ENCODE assay signal across 23 cellular contexts in the genomic region with DNA sequence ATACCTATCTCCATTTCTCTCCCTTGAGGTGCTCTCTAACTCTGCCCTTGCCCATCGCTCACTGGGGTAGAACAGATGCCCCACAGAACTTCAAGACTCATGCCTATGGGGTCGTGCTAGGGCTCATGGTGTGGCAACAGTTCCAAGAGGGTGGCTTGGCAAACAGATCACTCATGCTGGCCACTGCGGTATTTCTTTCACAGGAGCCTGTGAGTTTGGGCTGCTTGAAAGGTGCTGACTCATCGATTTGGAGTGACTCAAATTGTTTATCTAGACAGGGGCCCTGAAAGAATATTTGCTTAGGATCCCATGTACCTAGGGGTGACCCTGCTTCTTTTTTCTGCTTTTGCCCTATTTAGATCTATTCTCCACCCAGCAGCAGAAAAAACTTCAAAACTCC.
DNase-seq lines count a peak whose midpoint lies in the region; ATAC-seq, FAIRE-seq and TF ChIP-seq lines count a peak whose summit lies in the region.
"Had no signal": no experiment of that assay in that cellular context is flagged by ENCODE, and none has a peak within 500 bp of the region (broad histone marks: within the 10 kb centered on the region; RNA-seq: fewer than 3 reads in every experiment).

No MANE protein-coding gene starts in this region.

- intact Hi-C loops in mammary epithelial cell (cut with micrococcal nuclease): no loop called here

- WGBS in mammary epithelial cell (ENCODE audit: low coverage, missing lambda C conversion rate): 80% methylated on average over 1 of the region's 4 CpGs

- H3K4me1 ChIP-seq in mammary epithelial cell (ENCODE audit: insufficient read depth, low read length): no peaks in the 10 kb centered on the region
- H3K4me1 ChIP-seq: colonic mucosa, left ventricle myocardium inferior, upper lobe of left lung had no signal

- no peak overlapping the region for H3K4me2 ChIP-seq in mammary epithelial cell (ENCODE audit: insufficient read depth, low read depth, low read length)

- in situ Hi-C loops in mammary epithelial cell (cut with MboI; ENCODE audit: low sequenced_read_pairs in 2 of 2): no loop called here

- no peaks in the 10 kb centered on the region for H3K36me3 Mint-ChIP-seq in nephron progenitor cell (ENCODE audit: low read depth)
- H3K36me3 Mint-ChIP-seq: CD8-positive, alpha-beta T cell had no signal

- H3K27me3 Mint-ChIP-seq in nephron progenitor cell (ENCODE audit: low read depth, poor library complexity): peaks cover 67% of the 10 kb centered on the region

- no peak overlapping the region for H3K4me3 Mint-ChIP-seq in nephron progenitor cell
- H3K4me3 Mint-ChIP-seq: CD8-positive, alpha-beta T cell; stimulated activated naive CD8-positive, alpha-beta T cell treated with anti-CD3 and anti-CD28 coated beads, Interleukin-15, Interleukin-2, amounts not matched to agents 100 ng/mL and 50 ng/mL, for 24 hours had no signal

- no peaks in the 10 kb centered on the region for H3K79me2 ChIP-seq in mammary epithelial cell (ENCODE audit: insufficient read depth, low read length)

- TF ChIP-seq POLR2A in NB4 (IDR thresholded peaks at IDR 0.05; ENCODE audit: extremely low read depth, insufficient read length) (no peak), GM12892 (IDR thresholded peaks at IDR 0.05; ENCODE audit: low read depth, low read length) (no peak)

- no peaks in the 10 kb centered on the region for H3K36me3 ChIP-seq in mammary epithelial cell (ENCODE audit: insufficient read depth, low read length)
- H3K36me3 ChIP-seq: colonic mucosa, left ventricle myocardium inferior, upper lobe of left lung had no signal

- H3K27ac ChIP-seq in mammary epithelial cell (ENCODE audit: insufficient read depth, low read depth, low read length): no peak overlapping the region
- H3K27ac ChIP-seq: colonic mucosa, left ventricle myocardium inferior, SK-N-MC, upper lobe of left lung had no signal

- H3K9ac ChIP-seq in mammary epithelial cell (ENCODE audit: insufficient read depth, low read length): no peak overlapping the region

- no peak overlapping the region for H3K4me3 ChIP-seq in NB4 (ENCODE audit: low read depth, low read length)
- no peak overlapping the region for H3K4me3 ChIP-seq in mammary epithelial cell (replicated peaks in 1 of 3; ENCODE audit: insufficient read depth in 1 of 3, low read depth in 2 of 3, low read length in 3 of 3)
- H3K4me3 ChIP-seq: colonic mucosa, left ventricle myocardium inferior, SK-N-MC, upper lobe of left lung had no signal

- no peaks in the 10 kb centered on the region for H3K9me3 Mint-ChIP-seq in nephron progenitor cell
- H3K9me3 Mint-ChIP-seq: CD8-positive, alpha-beta T cell; stimulated activated naive CD8-positive, alpha-beta T cell treated with anti-CD3 and anti-CD28 coated beads, Interleukin-15, Interleukin-2, amounts not matched to agents 100 ng/mL and 50 ng/mL, for 24 hours had no signal

- no peak for ATAC-seq in HG03432 (IDR thresholded peaks at IDR 0.05; ENCODE audit: unreplicated experiment)
- ATAC-seq: CD8-positive, alpha-beta T cell; sciatic nerve had no signal

- peaks cover 7% of the 10 kb centered on the region for H3K4me1 Mint-ChIP-seq in nephron progenitor cell

- H3K27me3 ChIP-seq in mammary epithelial cell (ENCODE audit: insufficient read depth, low read length): no peaks in the 10 kb centered on the region
- H3K27me3 ChIP-seq: colonic mucosa, upper lobe of left lung had no signal

- DNase-seq in AG20443 (ENCODE audit: low spot score) (peak; percentile 35), NB4 (ENCODE audit: low read depth) (peak; percentile 9), mammary epithelial cell (peak; percentile 16), kidney tubule cell (ENCODE audit: low spot score) (peak; percentile 18), GM12892 (ENCODE audit: insufficient read length) (no peak), nephron progenitor cell (no peak), HuH-7 (ENCODE audit: low spot score) (no peak)
- DNase-seq: activated CD4-positive, alpha-beta T cell treated with anti-CD3 and anti-CD28 coated beads for 4 hours; activated CD8-positive, alpha-beta memory T cell treated with anti-CD3 and anti-CD28 coated beads, Interleukin-2, amount 50 U/mL, for 4 hours; CD8-positive, alpha-beta T cell; colonic mucosa; DND-41; H7; left ventricle myocardium inferior; NCI-H1105 treated with DMSO at 0.1 percent for 48 hours; NCI-H2107; NCI-H69; stimulated activated CD4-positive, alpha-beta T cell treated with anti-CD3 and anti-CD28 coated beads, Interleukin-1b, Interleukin-23, amount 100 ng/mL, for 48 hours; upper lobe of left lung had no signal

- H3K9me3 ChIP-seq in mammary epithelial cell (replicated peaks; ENCODE audit: insufficient read depth, low read length): no peaks in the 10 kb centered on the region
- H3K9me3 ChIP-seq: colonic mucosa, left ventricle myocardium inferior, upper lobe of left lung had no signal

- CTCF ChIA-PET in mammary epithelial cell (lab: Charles Lee; ENCODE audit: low non-redundant PET): no interaction called here

- no peak for TF ChIP-seq CTCF in NB4 (IDR thresholded peaks at IDR 0.05; ENCODE audit: low read depth, low read length)
- TF ChIP-seq CTCF in mammary epithelial cell (conservative IDR thresholded peaks at IDR 0.05 in 1 of 2, IDR thresholded peaks at IDR 0.05 in 1 of 2; ENCODE audit: extremely low read depth in 1 of 2, insufficient read depth in 1 of 2, low read depth in 1 of 2, low read length in 2 of 2): no peak
- no peak for TF ChIP-seq CTCF in nephron progenitor cell (IDR thresholded peaks at IDR 0.05)

- no TSS peak for BruUV-seq in mammary epithelial cell (replicated peaks; lab: Mats Ljungman, UMichigan)

- no peak overlapping the region for H2AFZ ChIP-seq in mammary epithelial cell (ENCODE audit: low read depth, low read length)

- no peak for FAIRE-seq in GM12892 (lab: Jason Lieb, UNC)

- dilution Hi-C loops in mammary epithelial cell (cut with HindIII; ENCODE audit: low sequenced_read_pairs): no loop called here

- no peaks in the 10 kb centered on the region for H4K20me1 ChIP-seq in mammary epithelial cell (ENCODE audit: insufficient read depth, low read length)

- H3K27ac Mint-ChIP-seq in nephron progenitor cell: no peak overlapping the region
- H3K27ac Mint-ChIP-seq: CD8-positive, alpha-beta T cell; stimulated activated naive CD8-positive, alpha-beta T cell treated with anti-CD3 and anti-CD28 coated beads, Interleukin-15, Interleukin-2, amounts not matched to agents 100 ng/mL and 50 ng/mL, for 24 hours had no signal

Comparison
In these comparisons a context has a peak if more than half of its experiments do, and no peak if none do; other contexts are left out.
1. DNase-seq: peak in AG20443 (single experiment), NB4 (single experiment), mammary epithelial cell (single experiment) and kidney tubule cell (single experiment); none in GM12892 (single experiment), nephron progenitor cell (single experiment) and HuH-7 (single experiment).